ENCODE assay signal across 17 cellular contexts in genomic region chr19:57829316-57829715, GRCh38. TPM values are rescaled to one million over a fixed set of nuclear protein-coding genes. Genes with fewer than 3 reads are reported as not detected.
DNase-seq lines count a peak whose midpoint lies in the region; ATAC-seq, FAIRE-seq and TF ChIP-seq lines count a peak whose summit lies in the region.
"Had no signal": no experiment of that assay in that cellular context is flagged by ENCODE, and none has a peak within 500 bp of the region (broad histone marks: within the 10 kb centered on the region; RNA-seq: fewer than 3 reads in every experiment).

No MANE protein-coding gene starts in this region.

- no peak overlapping the region for H3K4me3 Mint-ChIP-seq in activated naive CD4-positive, alpha-beta T cell treated with anti-CD3 and anti-CD28 coated beads, Interleukin-2, amount 10 ng/mL, durations not matched to agents 7 days and 5 days
- no peak overlapping the region for H3K4me3 Mint-ChIP-seq in effector memory CD8-positive, alpha-beta T cell
- no peak overlapping the region for H3K4me3 Mint-ChIP-seq in stimulated activated naive B cell treated with anti-CD40 and anti-IgM and Interleukin-4, amounts not matched to agents 10 μg/mL and 1 μg/mL and 100 μg/mL, for 72 hours
- H3K4me3 Mint-ChIP-seq: activated CD4-positive, alpha-beta T cell treated with anti-CD3 and anti-CD28 coated beads for 36 hours had no signal

- no peaks in the 10 kb centered on the region for H3K27me3 Mint-ChIP-seq in activated naive CD4-positive, alpha-beta T cell treated with anti-CD3 and anti-CD28 coated beads, Interleukin-2, amount 10 ng/mL, durations not matched to agents 7 days and 5 days
- H3K27me3 Mint-ChIP-seq in effector memory CD8-positive, alpha-beta T cell = no peaks in the 10 kb centered on the region
- no peaks in the 10 kb centered on the region for H3K27me3 Mint-ChIP-seq in stimulated activated naive B cell treated with anti-CD40 and anti-IgM and Interleukin-4, amounts not matched to agents 10 μg/mL and 1 μg/mL and 100 μg/mL, for 72 hours
- H3K27me3 Mint-ChIP-seq: activated CD4-positive, alpha-beta T cell treated with anti-CD3 and anti-CD28 coated beads for 36 hours had no signal

- intact Hi-C loops in right cardiac atrium (cut with DNase I) = no loop called here

- no peak for TF ChIP-seq POLR2A in H54 (IDR thresholded peaks at IDR 0.05; ENCODE audit: low read depth, low read length)

- H3K27ac ChIP-seq in right cardiac atrium (ENCODE audit: low read length) = peak overlapping the region; percentile 6

- no peaks in the 10 kb centered on the region for H3K9me3 ChIP-seq in right cardiac atrium (ENCODE audit: control insufficient read depth, low read length)
- H3K9me3 ChIP-seq: BE2C, psoas muscle had no signal

- peaks cover 5% of the 10 kb centered on the region for H3K9me3 Mint-ChIP-seq in activated naive CD4-positive, alpha-beta T cell treated with anti-CD3 and anti-CD28 coated beads, Interleukin-2, amount 10 ng/mL, durations not matched to agents 7 days and 5 days
- no peaks in the 10 kb centered on the region for H3K9me3 Mint-ChIP-seq in activated naive CD4-positive, alpha-beta T cell treated with anti-CD3 and anti-CD28 coated beads, Interleukin-2, amount 50 U/mL, for 72 hours
- no peaks in the 10 kb centered on the region for H3K9me3 Mint-ChIP-seq in effector memory CD8-positive, alpha-beta T cell
- peaks cover 0 to 3% of the 10 kb centered on the region in 2 donors for H3K9me3 Mint-ChIP-seq in stimulated activated naive B cell treated with anti-CD40 and anti-IgM and Interleukin-4, amounts not matched to agents 10 μg/mL and 1 μg/mL and 100 μg/mL, for 72 hours

- peak overlapping the region; percentile 33 for H3K27ac Mint-ChIP-seq in activated naive CD4-positive, alpha-beta T cell treated with anti-CD3 and anti-CD28 coated beads, Interleukin-2, amount 10 ng/mL, durations not matched to agents 7 days and 5 days
- peak overlapping the region in 1 of 2 donors; percentile 90 for H3K27ac Mint-ChIP-seq in activated naive CD4-positive, alpha-beta T cell treated with anti-CD3 and anti-CD28 coated beads, Interleukin-2, amount 50 U/mL, for 72 hours
- H3K27ac Mint-ChIP-seq in effector memory CD8-positive, alpha-beta T cell = peak overlapping the region; percentile 55 to 86
- H3K27ac Mint-ChIP-seq in stimulated activated naive B cell treated with anti-CD40 and anti-IgM and Interleukin-4, amounts not matched to agents 10 μg/mL and 1 μg/mL and 100 μg/mL, for 72 hours = peak overlapping the region; percentile 25
- H3K27ac Mint-ChIP-seq: activated CD4-positive, alpha-beta T cell treated with anti-CD3 and anti-CD28 coated beads for 36 hours had no signal

- peaks cover 3% of the 10 kb centered on the region for H3K4me1 Mint-ChIP-seq in activated naive CD4-positive, alpha-beta T cell treated with anti-CD3 and anti-CD28 coated beads, Interleukin-2, amount 10 ng/mL, durations not matched to agents 7 days and 5 days
- peaks cover 12 to 26% of the 10 kb centered on the region in 2 donors for H3K4me1 Mint-ChIP-seq in effector memory CD8-positive, alpha-beta T cell (ENCODE audit: low read depth in 2 of 2)
- peaks cover 17 to 26% of the 10 kb centered on the region in 2 donors for H3K4me1 Mint-ChIP-seq in stimulated activated naive B cell treated with anti-CD40 and anti-IgM and Interleukin-4, amounts not matched to agents 10 μg/mL and 1 μg/mL and 100 μg/mL, for 72 hours

- 38% methylated on average over 5 of the region's 5 CpGs for WGBS in right cardiac atrium

- CTCF ChIA-PET in activated naive CD4-positive, alpha-beta T cell treated with anti-CD3 and anti-CD28 coated beads, Interleukin-2, amount 10 ng/mL, durations not matched to agents 7 days and 5 days (lab: Charles Lee) = no interaction called here

- H3K4me1 ChIP-seq in right cardiac atrium (ENCODE audit: control insufficient read depth, insufficient read depth, low read length) = no peaks in the 10 kb centered on the region
- H3K4me1 ChIP-seq: ascending aorta, BE2C had no signal

- FAIRE-seq in H54 (lab: Jason Lieb, UNC) = no peak
- FAIRE-seq: HTR-8/SVneo had no signal

- H3K4me3 ChIP-seq in right cardiac atrium (ENCODE audit: low read length) = no peak overlapping the region
- H3K4me3 ChIP-seq: GM12878 had no signal

- peaks cover 55% of the 10 kb centered on the region for H3K36me3 Mint-ChIP-seq in activated naive CD4-positive, alpha-beta T cell treated with anti-CD3 and anti-CD28 coated beads, Interleukin-2, amount 10 ng/mL, durations not matched to agents 7 days and 5 days
- peaks cover 20 to 49% of the 10 kb centered on the region in 2 donors for H3K36me3 Mint-ChIP-seq in activated naive CD4-positive, alpha-beta T cell treated with anti-CD3 and anti-CD28 coated beads, Interleukin-2, amount 50 U/mL, for 72 hours
- H3K36me3 Mint-ChIP-seq in effector memory CD8-positive, alpha-beta T cell (ENCODE audit: insufficient read depth) = peaks cover 10% of the 10 kb centered on the region
- peaks cover 29 to 51% of the 10 kb centered on the region in 2 donors for H3K36me3 Mint-ChIP-seq in stimulated activated naive B cell treated with anti-CD40 and anti-IgM and Interleukin-4, amounts not matched to agents 10 μg/mL and 1 μg/mL and 100 μg/mL, for 72 hours

- no peak for ATAC-seq in activated naive CD4-positive, alpha-beta T cell treated with anti-CD3 and anti-CD28 coated beads, Interleukin-2, amount 50 U/mL, for 72 hours
- no peak for ATAC-seq in effector memory CD8-positive, alpha-beta T cell (replicated peaks)
- ATAC-seq in right cardiac atrium = no peak
- no peak for ATAC-seq in stimulated activated naive B cell treated with anti-CD40 and anti-IgM and Interleukin-4, amounts not matched to agents 10 μg/mL and 1 μg/mL and 100 μg/mL, for 72 hours (replicated peaks)

- no peaks in the 10 kb centered on the region for H3K27me3 ChIP-seq in right cardiac atrium (ENCODE audit: control insufficient read depth, insufficient read depth)
- H3K27me3 ChIP-seq: ascending aorta, BE2C had no signal

- DNase-seq in activated naive CD4-positive, alpha-beta T cell treated with anti-CD3 and anti-CD28 coated beads, Interleukin-2, amount 10 ng/mL, durations not matched to agents 7 days and 5 days = no peak
- no peak for DNase-seq in activated naive CD4-positive, alpha-beta T cell treated with anti-CD3 and anti-CD28 coated beads, Interleukin-2, amount 50 U/mL, for 72 hours (ENCODE audit: low spot score in 2 of 2)
- DNase-seq in effector memory CD8-positive, alpha-beta T cell = no peak
- DNase-seq in right cardiac atrium (no peak), OCI-M2 (lab: John Stamatoyannopoulos, UW; ENCODE audit: unreplicated experiment) (no peak), H54 (ENCODE audit: insufficient read length, low spot score) (no peak), NCI-H1417 (lab: John Stamatoyannopoulos, UW) (no peak)
- DNase-seq in stimulated activated naive B cell treated with anti-CD40 and anti-IgM and Interleukin-4, amounts not matched to agents 10 μg/mL and 1 μg/mL and 100 μg/mL, for 72 hours = no peak
- DNase-seq: cortex of kidney, GDM1, NCI-H345 had no signal

RNA-seq across cellular contexts. Expression of gene ZNF587B, which starts 0.8 kb away (rescaled TPM):
- 10 to 100 TPM in 1 of 2 donors, 1 to 10 TPM in 1; 9.2 to 20.9 TPM for total RNA-seq in activated naive CD4-positive, alpha-beta T cell treated with anti-CD3 and anti-CD28 coated beads, Interleukin-2, amount 50 U/mL, for 72 hours
- total RNA-seq in right cardiac atrium = 1 to 10 TPM; 5.8 to 9.3 (median 6.6) TPM
- 4.3 TPM for polyA plus RNA-seq in right cardiac atrium

RNA-seq across cellular contexts. Expression of gene ZNF552, which starts 14.6 kb away (rescaled TPM):
- total RNA-seq in activated naive CD4-positive, alpha-beta T cell treated with anti-CD3 and anti-CD28 coated beads, Interleukin-2, amount 50 U/mL, for 72 hours = 1 to 10 TPM; 6.2 to 7.1 TPM
- 1 to 10 TPM; 3.3 to 5.8 (median 3.8) TPM for total RNA-seq in right cardiac atrium
- polyA plus RNA-seq in right cardiac atrium = 2.2 TPM

RNA-seq across cellular contexts. Expression of gene ZNF587, which starts 20.3 kb away (rescaled TPM):
- total RNA-seq in activated naive CD4-positive, alpha-beta T cell treated with anti-CD3 and anti-CD28 coated beads, Interleukin-2, amount 50 U/mL, for 72 hours = 10 to 100 TPM; 28.7 to 36.6 TPM
- total RNA-seq in right cardiac atrium = 10 to 100 TPM; 19.6 to 23.8 (median 21.8) TPM
- polyA plus RNA-seq in right cardiac atrium = 16.3 TPM

RNA-seq across cellular contexts. Expression of gene ZNF814, which starts 59.5 kb away (rescaled TPM):
- 10 to 100 TPM; 12.1 to 18.1 TPM for total RNA-seq in activated naive CD4-positive, alpha-beta T cell treated with anti-CD3 and anti-CD28 coated beads, Interleukin-2, amount 50 U/mL, for 72 hours
- 10 to 100 TPM in 3 of 4 donors, 1 to 10 TPM in 1; 9.5 to 13.8 (median 12.3) TPM for total RNA-seq in right cardiac atrium
- 13.0 TPM for polyA plus RNA-seq in right cardiac atrium

RNA-seq across cellular contexts. Expression of gene ZNF586, which starts 59.8 kb away (rescaled TPM):
- total RNA-seq in activated naive CD4-positive, alpha-beta T cell treated with anti-CD3 and anti-CD28 coated beads, Interleukin-2, amount 50 U/mL, for 72 hours = 10 to 100 TPM; 16.1 to 21.3 TPM
- 10 to 100 TPM in 3 of 4 donors, 1 to 10 TPM in 1; 8.8 to 11.7 (median 11.4) TPM for total RNA-seq in right cardiac atrium
- 7.1 TPM for polyA plus RNA-seq in right cardiac atrium
